1 cellular context compared by ENCODE assay signal in genomic region chr5:141508808-141509611, GRCh38.
A peak's percentile ranks its signal among the peaks of the same experiment; 100 is the strongest.
TF ChIP-seq lines count a peak whose summit lies in the region.

No MANE protein-coding gene starts in this region.

TF ChIP-seq in SK-N-SH, 30 proteins besides CTCF, POLR2A, EP300 and RAD21 (continued from another document):
- TF ChIP-seq REST (IDR thresholded peaks at IDR 0.05; ENCODE audit: low read depth, low read length): no peak
- TF ChIP-seq MAX (IDR thresholded peaks at IDR 0.05; ENCODE audit: low read depth): peak; percentile 85; the same call in 1 of the 2 replicates
- 0 out of 2 replicates have a peak, but pooled peaks have one; percentile 2 for TF ChIP-seq SMC3 (IDR thresholded peaks at IDR 0.05; ENCODE audit: low read depth, low read length)
- TF ChIP-seq ZBTB33 (IDR thresholded peaks at IDR 0.05; ENCODE audit: borderline replicate concordance, low read depth): no peak
- peak; percentile 30; the same call in 1 of the 2 replicates for TF ChIP-seq GABPA (IDR thresholded peaks at IDR 0.05; ENCODE audit: low read depth)
- TF ChIP-seq TCF12 (IDR thresholded peaks at IDR 0.05): peak; percentile 85
- no peak for TF ChIP-seq RFX5 (IDR thresholded peaks at IDR 0.05; ENCODE audit: low read length)
- TF ChIP-seq POLR2AphosphoS5 (IDR thresholded peaks at IDR 0.05; ENCODE audit: low read depth, low read length): peak; percentile 44
- TF ChIP-seq NRF1 (IDR thresholded peaks at IDR 0.05; ENCODE audit: low read depth, low read length): no peak
